8 cellular contexts compared by ENCODE assay signal in the genomic region with DNA sequence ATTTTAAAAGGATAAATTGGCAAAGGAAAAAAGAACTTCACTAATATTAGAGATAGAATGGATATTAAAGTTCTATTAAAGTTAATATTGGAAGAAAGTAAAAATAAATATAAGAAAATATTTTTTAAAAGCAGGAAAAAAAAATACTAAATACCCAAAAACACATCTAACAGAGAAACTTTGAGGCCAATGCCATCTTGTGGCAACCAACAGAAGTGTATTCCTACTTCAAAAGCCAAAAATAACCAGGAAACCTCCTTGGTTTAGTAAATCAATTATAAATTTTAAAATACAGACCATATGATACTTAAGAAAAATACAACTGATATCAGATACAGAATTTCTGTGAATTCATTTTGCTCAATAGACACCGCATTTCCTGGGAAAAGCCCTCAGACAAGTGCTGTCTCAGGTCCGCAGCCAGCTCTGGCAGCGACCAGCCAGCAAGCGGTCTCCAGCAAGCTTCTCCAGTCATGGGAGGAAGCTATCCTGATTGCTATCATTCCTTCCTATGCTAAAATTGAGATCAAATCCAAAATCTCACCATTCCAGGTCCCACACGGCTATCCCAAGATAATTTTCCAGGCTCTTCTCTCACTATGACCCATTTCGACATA.
DNase-seq lines count a peak whose midpoint lies in the region; ATAC-seq and TF ChIP-seq lines count a peak whose summit lies in the region.

No MANE protein-coding gene starts in this region.

- H3K27ac ChIP-seq in ascending aorta, result no peak overlapping the region

- H3K9me3 ChIP-seq in ascending aorta, result no peaks in the 10 kb centered on the region

- no peaks in the 10 kb centered on the region for H3K27me3 ChIP-seq in ascending aorta

- peak; percentile 53 for TF ChIP-seq CTCF in AG09319 (IDR thresholded peaks at IDR 0.05; ENCODE audit: low read depth, low read length)
- peak in 2 of 3 experiments; percentile 16 to 39 for TF ChIP-seq CTCF in ascending aorta (IDR thresholded peaks at IDR 0.05)

- no peaks in the 10 kb centered on the region for H3K4me1 ChIP-seq in ascending aorta

- no peak for DNase-seq in AG09319 (ENCODE audit: extremely low read depth, low read depth)
- peak; percentile 12 for DNase-seq in HCEC 1CT
- no peak for DNase-seq in ascending aorta (ENCODE audit: low spot score in 2 of 2)
- DNase-seq in left kidney (ENCODE audit: low read depth, low spot score), result peak; percentile 15
- DNase-seq in GF-D8 (lab: John Stamatoyannopoulos, UW), result no peak
- DNase-seq in activated CD4-positive, CD25-positive, alpha-beta regulatory T cell (lab: John Stamatoyannopoulos, UW), result no peak

- intact Hi-C loops in ascending aorta (cut with DNase I), result no loop called here

- no peak overlapping the region for H3K4me3 ChIP-seq in ascending aorta

- ATAC-seq in HG03520 (IDR thresholded peaks at IDR 0.05; ENCODE audit: unreplicated experiment), result no peak
- ATAC-seq in GM21576 (IDR thresholded peaks at IDR 0.05; ENCODE audit: unreplicated experiment), result no peak

- H3K36me3 ChIP-seq in ascending aorta, result peaks cover 0 to 16% of the 10 kb centered on the region in 2 donors

Comparison
In these comparisons a context has a peak if more than half of its experiments do, and no peak if none do; other contexts are left out.
1. DNase-seq: peak in HCEC 1CT (single experiment) and left kidney (single experiment); none in AG09319 (single experiment), ascending aorta (0 of 2), GF-D8 (single experiment) and activated CD4-positive, CD25-positive, alpha-beta regulatory T cell (0 of 4).